In the genomic region with DNA sequence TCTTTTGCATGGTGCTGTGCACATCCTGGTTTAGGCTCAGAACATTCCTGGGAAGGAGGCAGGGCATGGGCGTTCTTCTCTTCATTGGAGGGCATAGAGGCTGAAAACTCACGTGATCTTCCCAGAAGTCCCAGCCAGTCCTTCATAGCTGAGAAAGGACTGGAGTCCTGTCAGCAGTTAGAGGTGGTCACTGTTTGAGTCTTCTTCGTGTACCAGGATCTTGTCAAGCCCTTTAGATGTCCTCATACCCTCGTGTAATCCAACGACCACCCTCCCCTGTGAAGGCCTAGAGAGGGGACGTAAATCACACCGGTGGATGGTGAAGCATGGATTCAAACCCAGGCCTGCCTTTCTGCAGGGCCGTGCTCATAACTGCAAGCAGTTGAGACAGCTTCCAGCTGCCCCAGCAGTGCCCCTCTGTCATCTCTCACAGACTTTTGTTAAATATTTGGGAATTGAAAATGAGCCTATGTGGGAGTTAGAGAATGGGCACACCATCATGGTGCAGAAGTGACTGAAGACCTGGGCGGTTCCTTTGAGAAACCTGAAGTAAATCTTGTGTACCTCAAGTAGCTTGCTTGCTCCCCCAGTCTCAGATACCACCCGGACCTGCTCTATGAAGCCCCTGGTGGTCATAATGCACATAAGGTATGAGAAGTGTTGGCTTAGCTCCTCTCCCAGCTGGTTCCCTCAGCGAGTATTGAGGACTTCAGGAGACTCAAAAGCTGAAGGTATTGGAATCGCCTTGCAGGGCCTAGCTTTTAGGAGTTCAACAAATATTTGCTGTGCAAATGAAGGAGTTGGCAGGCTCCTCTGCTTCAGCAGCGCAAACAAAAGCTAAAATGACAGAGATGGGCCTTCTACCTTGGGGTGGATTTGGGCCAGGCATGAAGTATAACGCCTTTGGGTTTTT, we compare ENCODE assay signal across 1 cellular context.
TF ChIP-seq lines count a peak whose summit lies in the region.

No MANE protein-coding gene starts in this region.

TF ChIP-seq in H1, 55 proteins besides CTCF, POLR2A, EP300 and RAD21:
- TF ChIP-seq NANOG (IDR thresholded peaks at IDR 0.05; ENCODE audit: insufficient read depth, low read depth, low read length, poor library complexity, severe bottlenecking) (no peak), CTBP2 (IDR thresholded peaks at IDR 0.05; ENCODE audit: borderline replicate concordance, insufficient read depth, insufficient read length, low read length) (no peak), TEAD4 (IDR thresholded peaks at IDR 0.05; ENCODE audit: low read depth, low read length) (0 out of 2 replicates have a peak, but pooled peaks have one; percentile 26), SIN3A (conservative IDR thresholded peaks at IDR 0.05 in 1 of 2, IDR thresholded peaks at IDR 0.05 in 1 of 2; ENCODE audit: low read depth in 1 of 2, low read length in 2 of 2) (0 out of 4 replicates have a peak, but pooled peaks of 1 of the 2 experiments have one; percentile 32), RXRA (IDR thresholded peaks at IDR 0.05; ENCODE audit: insufficient read depth, low read depth, low read length) (no peak)
